In the genomic region with DNA sequence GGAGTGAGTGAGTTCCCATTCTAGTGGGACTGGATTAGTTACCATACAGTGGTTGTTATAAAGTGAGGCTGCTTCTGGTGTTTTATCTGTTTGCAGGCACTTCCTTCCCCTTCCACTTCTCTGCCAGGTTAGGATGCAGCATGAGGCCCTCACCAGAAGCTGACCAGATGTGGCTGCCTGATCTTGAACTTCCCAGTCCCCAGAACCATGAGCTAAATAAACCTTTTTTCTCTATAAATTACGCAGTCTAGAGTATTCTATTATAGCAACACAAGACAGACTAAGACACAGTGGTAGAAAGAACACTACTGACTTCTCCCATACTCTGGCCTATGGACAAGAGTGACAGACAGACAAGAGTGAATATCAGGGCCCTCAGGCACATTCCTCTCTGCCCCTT, we compare ENCODE assay signal across 34 cellular contexts. TPM values are rescaled to one million over a fixed set of nuclear protein-coding genes. Genes with fewer than 3 reads are reported as not detected.
"Had no signal": no experiment of that assay in that cellular context is flagged by ENCODE, and none has a peak within 500 bp of the region (broad histone marks: within the 10 kb centered on the region; RNA-seq: fewer than 3 reads in every experiment).

No MANE protein-coding gene starts in this region.

- H3K27me3 Mint-ChIP-seq: naive thymus-derived CD4-positive, alpha-beta T cell had no signal

- H3K4me1 ChIP-seq: colonic mucosa, esophagus muscularis mucosa, foreskin keratinocyte, gastroesophageal sphincter, heart right ventricle, left lung, parathyroid adenoma, right atrium auricular region, sigmoid colon, tibial nerve had no signal

- H3K36me3 Mint-ChIP-seq: neural progenitor cell had no signal

- H3K4me3 ChIP-seq: colonic mucosa, esophagus muscularis mucosa, gastroesophageal sphincter, heart right ventricle, left lung, neural progenitor cell, right atrium auricular region, sigmoid colon, thoracic aorta, tibial nerve, upper lobe of left lung had no signal

- H3K27me3 ChIP-seq: colonic mucosa, esophagus muscularis mucosa, left lung, neural progenitor cell, right atrium auricular region, sigmoid colon, tibial nerve, upper lobe of left lung had no signal

- H3K4me1 Mint-ChIP-seq: endodermal cell; nephron; stimulated activated memory B cell treated with anti-CD40 and anti-IgM and Interleukin-4, amounts not matched to agents 10 μg/mL and 1 μg/mL and 100 μg/mL, for 72 hours had no signal

- DNase-seq: colonic mucosa; effector CD8-positive, alpha-beta T cell; endodermal cell; foreskin keratinocyte; heart right ventricle; hippocampal formation; left cardiac atrium; left lung; mesenchymal stem cell; midbrain; naive thymus-derived CD4-positive, alpha-beta T cell; sigmoid colon; stimulated activated CD4-positive, alpha-beta T cell treated with anti-CD3 and anti-CD28 coated beads, Interleukin-4, amount 100 ng/mL, for 4 hours; stimulated activated naive CD8-positive, alpha-beta T cell treated with anti-CD3 and anti-CD28 coated beads, Interleukin-15, Interleukin-2, amounts not matched to agents 100 U/mL and 50 U/mL, for 24 hours; substantia nigra; upper lobe of left lung had no signal

- H3K36me3 ChIP-seq: colonic mucosa, esophagus muscularis mucosa, gastroesophageal sphincter, heart right ventricle, left lung, neural progenitor cell, right atrium auricular region, sigmoid colon, thoracic aorta, tibial nerve, upper lobe of left lung had no signal

- H3K9me3 ChIP-seq: colonic mucosa, thoracic aorta had no signal

- H3K4me3 Mint-ChIP-seq: dendritic cell treated with granulocyte-macrophage colony-stimulating factor and Interleukin-4, amounts not matched to agents 40 ng/mL and 50 ng/mL, for 4 days; endodermal cell; nephron; stimulated activated memory B cell treated with anti-CD40 and anti-IgM and Interleukin-4, amounts not matched to agents 10 μg/mL and 1 μg/mL and 100 μg/mL, for 72 hours had no signal

- H3K9me3 Mint-ChIP-seq: neural progenitor cell had no signal

- H3K27ac Mint-ChIP-seq: dendritic cell treated with granulocyte-macrophage colony-stimulating factor and Interleukin-4, amounts not matched to agents 40 ng/mL and 50 ng/mL, for 4 days; endodermal cell; naive thymus-derived CD4-positive, alpha-beta T cell; nephron; neural progenitor cell; progenitor cell of endocrine pancreas; stimulated activated memory B cell treated with anti-CD40 and anti-IgM and Interleukin-4, amounts not matched to agents 10 μg/mL and 1 μg/mL and 100 μg/mL, for 72 hours had no signal

- ATAC-seq: foreskin keratinocyte; gastroesophageal sphincter; heart right ventricle; left cardiac atrium; left lung; naive thymus-derived CD4-positive, alpha-beta T cell; stimulated activated memory B cell treated with anti-CD40 and anti-IgM and Interleukin-4, amounts not matched to agents 10 μg/mL and 1 μg/mL and 100 μg/mL, for 72 hours; stimulated activated naive CD8-positive, alpha-beta T cell treated with anti-CD3 and anti-CD28 coated beads, Interleukin-15, Interleukin-2, amounts not matched to agents 100 U/mL and 50 U/mL, for 24 hours had no signal

- H3K27ac ChIP-seq: colonic mucosa, esophagus muscularis mucosa, foreskin keratinocyte, gastroesophageal sphincter, heart right ventricle, left lung, neural progenitor cell, parathyroid adenoma, right atrium auricular region, sigmoid colon, thoracic aorta, tibial nerve, upper lobe of left lung had no signal

RNA-seq across cellular contexts. Expression of a gene that starts 14.1 kb away (rescaled TPM):
- total RNA-seq: epithelial cell of proximal tubule, esophagus muscularis mucosa, foreskin keratinocyte, gastroesophageal sphincter, heart right ventricle, kidney epithelial cell, left cardiac atrium, lung microvascular endothelial cell, mucosa of gallbladder, right atrium auricular region, skeletal muscle tissue had no signal
- polyA plus RNA-seq: endothelial cell of umbilical vein; fibroblast of lung; foreskin keratinocyte; heart right ventricle; naive thymus-derived CD4-positive, alpha-beta T cell had no signal
